Comparison of ENCODE assay signal across 8 cellular contexts in the genomic region with DNA sequence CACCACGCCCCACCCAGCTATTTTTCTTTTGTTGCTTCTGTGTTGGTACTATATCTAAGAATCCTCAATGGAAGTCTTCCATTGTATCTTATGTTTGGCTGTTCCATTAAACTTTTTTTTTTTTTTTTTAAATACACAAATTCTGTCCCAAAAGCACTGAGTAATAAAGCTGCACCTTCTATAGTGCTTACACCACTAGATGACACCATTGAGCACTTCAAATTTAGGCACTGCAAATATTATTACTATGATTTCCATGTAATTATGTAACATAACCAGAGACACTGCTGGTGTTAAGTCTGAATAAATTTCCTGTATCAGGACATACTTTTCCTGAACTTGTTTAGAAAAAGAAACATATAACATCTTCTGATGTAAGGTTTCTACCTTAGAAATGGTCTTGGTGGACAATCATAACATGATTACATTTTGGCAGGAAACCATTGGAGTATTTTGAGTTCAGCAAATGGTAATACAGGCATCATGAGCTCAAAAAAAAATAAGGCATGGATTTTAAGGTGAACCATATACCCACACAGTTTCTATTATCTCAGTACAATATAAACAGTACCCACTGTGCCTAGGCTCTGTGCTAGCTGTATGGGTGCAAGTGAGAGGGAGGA.
DNase-seq lines count a peak whose midpoint lies in the region; ATAC-seq and TF ChIP-seq lines count a peak whose summit lies in the region.

No MANE protein-coding gene starts in this region.

- 100% methylated on average over 1 of the region's 1 CpG for WGBS in mammary epithelial cell (ENCODE audit: low coverage, missing lambda C conversion rate)

- H3K4me3 Mint-ChIP-seq in CD4-positive, CD25-positive, alpha-beta regulatory T cell = no peak overlapping the region
- no peak overlapping the region for H3K4me3 Mint-ChIP-seq in activated CD4-positive, alpha-beta T cell treated with anti-CD3 and anti-CD28 coated beads, Interleukin-2, amount 10 ng/mL, durations not matched to agents 7 days and 5 days

- POLR2A ChIA-PET in activated CD4-positive, alpha-beta T cell treated with anti-CD3 and anti-CD28 coated beads, Interleukin-2, amount 10 ng/mL, durations not matched to agents 7 days and 5 days (lab: Charles Lee) = interaction anchor here (0.6 kb wide), 1 partner anchor 398 kb away, joined by 7 read pairs; no protein-coding TSS in a partner anchor

- peak; percentile 51 for TF ChIP-seq RAD21 in Ishikawa (IDR thresholded peaks at IDR 0.05; ENCODE audit: low read depth)

- H3K4me1 Mint-ChIP-seq in CD4-positive, CD25-positive, alpha-beta regulatory T cell = peaks cover 10 to 26% (median 19%) of the 10 kb centered on the region in 4 donors
- H3K4me1 Mint-ChIP-seq in activated CD4-positive, alpha-beta T cell treated with anti-CD3 and anti-CD28 coated beads, Interleukin-2, amount 10 ng/mL, durations not matched to agents 7 days and 5 days = peaks cover 4% of the 10 kb centered on the region

- peak in 2 of 3 donors; percentile 44 to 65 for DNase-seq in CD4-positive, CD25-positive, alpha-beta regulatory T cell
- DNase-seq in mammary epithelial cell = peak; percentile 21
- DNase-seq in lung microvascular endothelial cell (ENCODE audit: low read depth in 2 of 2) = peak; percentile 71 to 77
- DNase-seq in activated effector memory CD4-positive, alpha-beta T cell treated with Interleukin-2 at 50 U/mL for 16 hours = no peak
- no peak for DNase-seq in stimulated activated naive CD8-positive, alpha-beta T cell treated with anti-CD3 and anti-CD28 coated beads, Interleukin-15, Interleukin-2, amounts not matched to agents 100 U/mL and 50 U/mL, for 24 hours
- no peak for DNase-seq in activated CD4-positive, alpha-beta T cell treated with anti-CD3 and anti-CD28 coated beads, Interleukin-2, amount 10 ng/mL, durations not matched to agents 7 days and 5 days

- H3K9ac ChIP-seq in mammary epithelial cell (ENCODE audit: insufficient read depth, low read length) = no peak overlapping the region

- no peaks in the 10 kb centered on the region for H3K27me3 ChIP-seq in CD4-positive, CD25-positive, alpha-beta regulatory T cell (ENCODE audit: control insufficient read depth, insufficient read depth, low read length)
- H3K27me3 ChIP-seq in mammary epithelial cell (ENCODE audit: insufficient read depth, low read length) = no peaks in the 10 kb centered on the region

- H3K27ac Mint-ChIP-seq in CD4-positive, CD25-positive, alpha-beta regulatory T cell = peak overlapping the region in 1 of 3 donors; percentile 39
- H3K27ac Mint-ChIP-seq in activated CD4-positive, alpha-beta T cell treated with anti-CD3 and anti-CD28 coated beads, Interleukin-2, amount 10 ng/mL, durations not matched to agents 7 days and 5 days = no peak overlapping the region

- intact Hi-C loops in mammary epithelial cell (cut with micrococcal nuclease) = loop anchor here (1.0 to 10.0 kb wide), 6 partner anchors 200 to 365 kb away; partner anchors contain the start of gene FCHSD2

- H3K36me3 Mint-ChIP-seq in CD4-positive, CD25-positive, alpha-beta regulatory T cell = peaks cover 15% of the 10 kb centered on the region
- H3K36me3 Mint-ChIP-seq in activated CD4-positive, alpha-beta T cell treated with anti-CD3 and anti-CD28 coated beads, Interleukin-2, amount 10 ng/mL, durations not matched to agents 7 days and 5 days (ENCODE audit: low read depth) = peaks cover 2% of the 10 kb centered on the region

- TF ChIP-seq CTCF in mammary epithelial cell (conservative IDR thresholded peaks at IDR 0.05 in 1 of 2, IDR thresholded peaks at IDR 0.05 in 1 of 2; ENCODE audit: extremely low read depth in 1 of 2, insufficient read depth in 1 of 2, low read depth in 1 of 2, low read length in 2 of 2) = peak; percentile 64 to 67

- CTCF ChIA-PET in mammary epithelial cell (lab: Charles Lee; ENCODE audit: low non-redundant PET) = interaction anchor here (0.6 kb wide), 3 partner anchors 218 to 255 kb away, joined by 3 to 4 read pairs (median 3); partner anchors contain the start of gene FCHSD2
- CTCF ChIA-PET in activated CD4-positive, alpha-beta T cell treated with anti-CD3 and anti-CD28 coated beads, Interleukin-2, amount 10 ng/mL, durations not matched to agents 7 days and 5 days (lab: Charles Lee) = interaction anchor here (0.5 to 1.1 kb wide), 5 partner anchors 91 to 253 kb away, joined by 3 to 5 read pairs (median 3); no protein-coding TSS in a partner anchor

- H3K4me3 ChIP-seq in CD4-positive, CD25-positive, alpha-beta regulatory T cell (ENCODE audit: low read depth, low read length) = no peak overlapping the region
- no peak overlapping the region for H3K4me3 ChIP-seq in mammary epithelial cell (replicated peaks in 1 of 3; ENCODE audit: insufficient read depth in 1 of 3, low read depth in 2 of 3, low read length in 3 of 3)

- H3K27ac ChIP-seq in CD4-positive, CD25-positive, alpha-beta regulatory T cell (ENCODE audit: insufficient read depth, low read length, poor library complexity, severe bottlenecking) = no peak overlapping the region
- no peak overlapping the region for H3K27ac ChIP-seq in mammary epithelial cell (ENCODE audit: insufficient read depth, low read depth, low read length)

- no peaks in the 10 kb centered on the region for H3K27me3 Mint-ChIP-seq in CD4-positive, CD25-positive, alpha-beta regulatory T cell
- H3K27me3 Mint-ChIP-seq in activated CD4-positive, alpha-beta T cell treated with anti-CD3 and anti-CD28 coated beads, Interleukin-2, amount 10 ng/mL, durations not matched to agents 7 days and 5 days = no peaks in the 10 kb centered on the region

- no peaks in the 10 kb centered on the region for H4K20me1 ChIP-seq in mammary epithelial cell (ENCODE audit: insufficient read depth, low read length)

- H3K79me2 ChIP-seq in mammary epithelial cell (ENCODE audit: insufficient read depth, low read length) = no peaks in the 10 kb centered on the region

- H3K36me3 ChIP-seq in CD4-positive, CD25-positive, alpha-beta regulatory T cell (ENCODE audit: control insufficient read depth, insufficient read depth, low read length) = peaks cover 16% of the 10 kb centered on the region
- H3K36me3 ChIP-seq in mammary epithelial cell (ENCODE audit: insufficient read depth, low read length) = peaks cover 2% of the 10 kb centered on the region

- no peak overlapping the region for H3K4me2 ChIP-seq in mammary epithelial cell (ENCODE audit: insufficient read depth, low read depth, low read length)

- dilution Hi-C loops in mammary epithelial cell (cut with HindIII; ENCODE audit: low sequenced_read_pairs) = no loop called here

- BruUV-seq in mammary epithelial cell (replicated peaks; lab: Mats Ljungman, UMichigan) = no TSS peak

- TF ChIP-seq EP300 in Ishikawa (IDR thresholded peaks at IDR 0.05; ENCODE audit: borderline replicate concordance) = no peak

- peak in 1 of 2 donors; percentile 71 for ATAC-seq in CD4-positive, CD25-positive, alpha-beta regulatory T cell (ENCODE audit: low read depth in 2 of 2)
- no peak for ATAC-seq in stimulated activated naive CD8-positive, alpha-beta T cell treated with anti-CD3 and anti-CD28 coated beads, Interleukin-15, Interleukin-2, amounts not matched to agents 100 U/mL and 50 U/mL, for 24 hours
- ATAC-seq in HG03135 (IDR thresholded peaks at IDR 0.05; ENCODE audit: unreplicated experiment) = no peak

- no peaks in the 10 kb centered on the region for H3K9me3 ChIP-seq in CD4-positive, CD25-positive, alpha-beta regulatory T cell (ENCODE audit: control insufficient read depth in 2 of 2, low read length in 2 of 2)
- H3K9me3 ChIP-seq in mammary epithelial cell (replicated peaks; ENCODE audit: insufficient read depth, low read length) = no peaks in the 10 kb centered on the region

- in situ Hi-C loops in mammary epithelial cell (cut with MboI; ENCODE audit: low sequenced_read_pairs in 2 of 2) = loop anchor here in 1 of 2 donors (25.0 kb wide), 1 partner anchor 238 kb away; no protein-coding TSS in a partner anchor

- H2AFZ ChIP-seq in mammary epithelial cell (ENCODE audit: low read depth, low read length) = no peak overlapping the region

- no peaks in the 10 kb centered on the region for H3K9me3 Mint-ChIP-seq in CD4-positive, CD25-positive, alpha-beta regulatory T cell
- H3K9me3 Mint-ChIP-seq in activated CD4-positive, alpha-beta T cell treated with anti-CD3 and anti-CD28 coated beads, Interleukin-2, amount 10 ng/mL, durations not matched to agents 7 days and 5 days = no peaks in the 10 kb centered on the region

- no peaks in the 10 kb centered on the region for H3K4me1 ChIP-seq in CD4-positive, CD25-positive, alpha-beta regulatory T cell (ENCODE audit: control insufficient read depth, insufficient read depth, low read length, poor library complexity, severe bottlenecking)
- no peaks in the 10 kb centered on the region for H3K4me1 ChIP-seq in mammary epithelial cell (ENCODE audit: insufficient read depth, low read length)

TF ChIP-seq in Ishikawa, 13 proteins besides CTCF, POLR2A, EP300 and RAD21 (continues in another document):
- TF ChIP-seq TCF12 (IDR thresholded peaks at IDR 0.05; ENCODE audit: low read depth) (no peak), CEBPB (IDR thresholded peaks at IDR 0.05) (no peak), YY1 (IDR thresholded peaks at IDR 0.05; ENCODE audit: low read depth) (no peak), ZBTB7A (IDR thresholded peaks at IDR 0.05; ENCODE audit: low read depth) (no peak), CREB1 (IDR thresholded peaks at IDR 0.05; ENCODE audit: low read depth) (no peak)
- TF ChIP-seq, protein P1, sequence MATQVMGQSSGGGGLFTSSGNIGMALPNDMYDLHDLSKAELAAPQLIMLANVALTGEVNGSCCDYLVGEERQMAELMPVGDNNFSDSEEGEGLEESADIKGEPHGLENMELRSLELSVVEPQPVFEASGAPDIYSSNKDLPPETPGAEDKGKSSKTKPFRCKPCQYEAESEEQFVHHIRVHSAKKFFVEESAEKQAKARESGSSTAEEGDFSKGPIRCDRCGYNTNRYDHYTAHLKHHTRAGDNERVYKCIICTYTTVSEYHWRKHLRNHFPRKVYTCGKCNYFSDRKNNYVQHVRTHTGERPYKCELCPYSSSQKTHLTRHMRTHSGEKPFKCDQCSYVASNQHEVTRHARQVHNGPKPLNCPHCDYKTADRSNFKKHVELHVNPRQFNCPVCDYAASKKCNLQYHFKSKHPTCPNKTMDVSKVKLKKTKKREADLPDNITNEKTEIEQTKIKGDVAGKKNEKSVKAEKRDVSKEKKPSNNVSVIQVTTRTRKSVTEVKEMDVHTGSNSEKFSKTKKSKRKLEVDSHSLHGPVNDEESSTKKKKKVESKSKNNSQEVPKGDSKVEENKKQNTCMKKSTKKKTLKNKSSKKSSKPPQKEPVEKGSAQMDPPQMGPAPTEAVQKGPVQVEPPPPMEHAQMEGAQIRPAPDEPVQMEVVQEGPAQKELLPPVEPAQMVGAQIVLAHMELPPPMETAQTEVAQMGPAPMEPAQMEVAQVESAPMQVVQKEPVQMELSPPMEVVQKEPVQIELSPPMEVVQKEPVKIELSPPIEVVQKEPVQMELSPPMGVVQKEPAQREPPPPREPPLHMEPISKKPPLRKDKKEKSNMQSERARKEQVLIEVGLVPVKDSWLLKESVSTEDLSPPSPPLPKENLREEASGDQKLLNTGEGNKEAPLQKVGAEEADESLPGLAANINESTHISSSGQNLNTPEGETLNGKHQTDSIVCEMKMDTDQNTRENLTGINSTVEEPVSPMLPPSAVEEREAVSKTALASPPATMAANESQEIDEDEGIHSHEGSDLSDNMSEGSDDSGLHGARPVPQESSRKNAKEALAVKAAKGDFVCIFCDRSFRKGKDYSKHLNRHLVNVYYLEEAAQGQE (IDR thresholded peaks at IDR 0.05; ENCODE audit: low read depth) = no peak

Comparison
In these comparisons a context has a peak if more than half of its experiments do, and no peak if none do; other contexts are left out.
1. DNase-seq: peak in CD4-positive, CD25-positive, alpha-beta regulatory T cell (2 of 3), mammary epithelial cell (single experiment) and lung microvascular endothelial cell (2 of 2); none in activated effector memory CD4-positive, alpha-beta T cell treated with Interleukin-2 at 50 U/mL for 16 hours (single experiment), stimulated activated naive CD8-positive, alpha-beta T cell treated with anti-CD3 and anti-CD28 coated beads, Interleukin-15, Interleukin-2, amounts not matched to agents 100 U/mL and 50 U/mL, for 24 hours (single experiment) and activated CD4-positive, alpha-beta T cell treated with anti-CD3 and anti-CD28 coated beads, Interleukin-2, amount 10 ng/mL, durations not matched to agents 7 days and 5 days (single experiment).